In genomic region chr14:31926652-31927347, GRCh38 we compare ENCODE assay signal across 12 cellular contexts.
DNase-seq lines count a peak whose midpoint lies in the region; ATAC-seq and TF ChIP-seq lines count a peak whose summit lies in the region.
"Had no signal": no experiment of that assay in that cellular context is flagged by ENCODE, and none has a peak within 500 bp of the region (broad histone marks: within the 10 kb centered on the region; RNA-seq: fewer than 3 reads in every experiment).

No MANE protein-coding gene starts in this region.

- no peaks in the 10 kb centered on the region for H3K27me3 ChIP-seq in osteoblast (ENCODE audit: insufficient read depth, low read length)
- H3K27me3 ChIP-seq in aorta (ENCODE audit: control insufficient read depth in 1 of 2, insufficient read depth in 2 of 2, low read length in 1 of 2) = no peaks in the 10 kb centered on the region

- H3K9me3 ChIP-seq in osteoblast (ENCODE audit: low read depth, low read length) (no peaks in the 10 kb centered on the region), aorta (ENCODE audit: control insufficient read depth, low read length) (no peaks in the 10 kb centered on the region)
- H3K9me3 ChIP-seq: thoracic aorta had no signal

- peak overlapping the region; percentile 52 for H3K27ac ChIP-seq in osteoblast (ENCODE audit: low read depth, low read length)
- no peak overlapping the region for H3K27ac ChIP-seq in aorta (ENCODE audit: low read depth in 1 of 2, low read length in 2 of 2)

- no peaks in the 10 kb centered on the region for H3K79me2 ChIP-seq in osteoblast (ENCODE audit: insufficient read depth, low read length)

- no peak for TF ChIP-seq CTCF in osteoblast (IDR thresholded peaks at IDR 0.05; ENCODE audit: extremely low read depth, low read depth, low read length)

- no peak overlapping the region for H2AFZ ChIP-seq in osteoblast (ENCODE audit: low read length)

- H3K4me2 ChIP-seq in osteoblast (ENCODE audit: insufficient read depth, low read length) = peak overlapping the region; percentile 8

- intact Hi-C loops in Right ventricle myocardium inferior (cut with DNase I) (loop anchor here (10.0 kb wide), 3 partner anchors 362 to 472 kb away; partner anchors contain the start of genes DTD2 and NUBPL), cardiac septum (cut with DNase I) (no loop called here), left cardiac atrium (cut with DNase I) (loop anchor here in 1 of 2 donors (10.0 kb wide), 1 partner anchor 538 kb away; no protein-coding TSS in a partner anchor), aorta (cut with DNase I) (loop anchor here (2.0 to 5.0 kb wide), 2 partner anchors 326 kb away; no protein-coding TSS in a partner anchor)

- no peak overlapping the region for H3K4me3 ChIP-seq in osteoblast (ENCODE audit: insufficient read depth, low read length)
- H3K4me3 ChIP-seq in aorta (ENCODE audit: low read length in 2 of 2) = no peak overlapping the region
- H3K4me3 ChIP-seq: thoracic aorta had no signal

- WGBS in aorta, 2 donors = 48 to 55% methylated on average over 6 of the region's 6 CpGs

- H3K36me3 ChIP-seq in osteoblast (ENCODE audit: insufficient read depth, low read length) = no peaks in the 10 kb centered on the region
- no peaks in the 10 kb centered on the region for H3K36me3 ChIP-seq in aorta (ENCODE audit: control insufficient read depth in 1 of 2, insufficient read depth in 2 of 2, low read length in 1 of 2)
- H3K36me3 ChIP-seq: thoracic aorta had no signal

- DNase-seq in Right ventricle myocardium inferior (ENCODE audit: missing footprints) = no peak
- DNase-seq in cardiac septum (ENCODE audit: low spot score) = no peak
- no peak for DNase-seq in left cardiac atrium
- DNase-seq in osteoblast (ENCODE audit: insufficient read length, low spot score, missing footprints) = no peak
- no peak for DNase-seq in aorta
- DNase-seq in NCI-H2029 (lab: John Stamatoyannopoulos, UW) = no peak
- DNase-seq in stimulated activated CD4-positive, alpha-beta T cell treated with anti-CD3 and anti-CD28 coated beads, Interleukin-15, amount 100 ng/mL, for 24 hours = no peak
- no peak for DNase-seq in CD1c-positive myeloid dendritic cell (ENCODE audit: extremely low spot score)
- DNase-seq: activated gamma-delta T cell treated with Interleukin-2 at 50 U/mL for 16 hours; endodermal cell; stimulated activated CD4-positive, alpha-beta T cell treated with anti-CD3 and anti-CD28 coated beads, Interleukin-2, amount 100 ng/mL, for 24 hours had no signal

- H3K4me1 ChIP-seq in osteoblast (ENCODE audit: insufficient read depth, low read length) = peaks cover 21% of the 10 kb centered on the region
- peaks cover 0 to 2% of the 10 kb centered on the region in 2 donors for H3K4me1 ChIP-seq in aorta (ENCODE audit: control insufficient read depth in 1 of 2, insufficient read depth in 2 of 2, low read length in 2 of 2)

- no peaks in the 10 kb centered on the region for H4K20me1 ChIP-seq in osteoblast (ENCODE audit: insufficient read depth, low read length)

- ATAC-seq in Right ventricle myocardium inferior (peak; percentile 67), left cardiac atrium (peak; percentile 62 to 81), aorta (ENCODE audit: low FRiP score) (peak; percentile 59)
